Comparison of ENCODE assay signal across 28 cellular contexts in the genomic region with DNA sequence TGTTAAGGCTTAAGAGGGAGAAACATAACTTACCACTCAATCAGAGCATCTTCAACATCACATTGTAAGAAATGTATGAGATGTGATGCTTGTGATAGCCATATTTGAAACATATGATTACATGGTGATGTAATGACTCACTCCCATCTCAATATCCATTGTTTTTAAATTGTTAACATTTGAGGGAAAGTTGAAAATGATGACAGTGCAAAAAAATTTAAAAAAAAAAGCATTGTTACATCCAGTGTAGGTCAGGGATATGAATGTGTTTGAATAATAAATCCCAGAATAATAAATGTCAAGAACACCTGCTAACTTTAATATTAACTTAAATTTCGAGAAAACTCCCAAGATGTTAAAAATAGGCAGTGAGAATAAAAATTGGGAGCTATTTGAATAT. TPM values are rescaled to one million over a fixed set of nuclear protein-coding genes. Genes with fewer than 3 reads are reported as not detected.
"Had no signal": no experiment of that assay in that cellular context is flagged by ENCODE, and none has a peak within 500 bp of the region (broad histone marks: within the 10 kb centered on the region; RNA-seq: fewer than 3 reads in every experiment).

No MANE protein-coding gene starts in this region.

- DNase-seq: activated CD4-positive, alpha-beta T cell treated with anti-CD3 and anti-CD28 coated beads for 48 hours; activated CD4-positive, alpha-beta T cell treated with anti-CD3 and anti-CD28 coated beads, Interleukin-2, amount 50 U/mL, for 48 hours; activated CD4-positive, CD25-positive, alpha-beta regulatory T cell treated with anti-CD3 and anti-CD28 coated beads, Interleukin-2, amount 50 U/mL, for 72 hours; activated CD8-positive, alpha-beta memory T cell treated with anti-CD3 and anti-CD28 coated beads for 24 hours; activated effector memory CD4-positive, alpha-beta T cell treated with anti-CD3 and anti-CD28 coated beads, Interleukin-2, amount 50 U/mL, for 16 hours; activated naive CD4-positive, alpha-beta T cell treated with Interleukin-2 at 50 U/mL for 16 hours; activated naive CD8-positive, alpha-beta T cell treated with anti-CD3 and anti-CD28 coated beads, Interleukin-2, amount 50 U/mL, for 24 hours; activated T-cell treated with anti-CD3 and anti-CD28 coated beads, Interleukin-2, amount 50 U/mL, for 4 hours; amniotic stem cell; body of pancreas; central memory CD4-positive, alpha-beta T cell; NCI-H1092; NCI-H1417; NCI-H2107; NCI-H345; NCI-H510A; NCI-H526 treated with DMSO at 0.1 percent for 48 hours; PC-9; SHP77 treated with DMSO at 0.1 percent for 48 hours; T-helper 17 cell; T-helper 9 cell had no signal

- H3K36me3 ChIP-seq: ascending aorta had no signal

- H3K36me3 Mint-ChIP-seq: activated naive CD4-positive, alpha-beta T cell treated with anti-CD3 and anti-CD28 coated beads, Interleukin-2, amount 50 U/mL, for 72 hours; WTC11 had no signal

- H3K4me1 Mint-ChIP-seq: activated naive CD8-positive, alpha-beta T cell treated with anti-CD3 and anti-CD28 coated beads, Interleukin-2, amount 50 U/mL, for 24 hours; T-helper 17 cell had no signal

- H3K9me3 Mint-ChIP-seq: activated naive CD8-positive, alpha-beta T cell treated with anti-CD3 and anti-CD28 coated beads, Interleukin-2, amount 50 U/mL, for 24 hours; activated T-cell treated with anti-CD3 and anti-CD28 coated beads, Interleukin-2, amount 50 U/mL, for 4 hours; WTC11 had no signal

- ATAC-seq: activated naive CD4-positive, alpha-beta T cell treated with anti-CD3 and anti-CD28 coated beads, Interleukin-2, amount 50 U/mL, for 72 hours; activated naive CD8-positive, alpha-beta T cell treated with anti-CD3 and anti-CD28 coated beads, Interleukin-2, amount 50 U/mL, for 24 hours; activated T-cell treated with anti-CD3 and anti-CD28 coated beads, Interleukin-2, amount 50 U/mL, for 4 hours; body of pancreas; T-helper 17 cell had no signal

- FAIRE-seq: bronchial epithelial cell had no signal

- H2AFZ ChIP-seq: PC-9 had no signal

- H3K4me3 Mint-ChIP-seq: activated naive CD8-positive, alpha-beta T cell treated with anti-CD3 and anti-CD28 coated beads, Interleukin-2, amount 50 U/mL, for 24 hours; activated T-cell treated with anti-CD3 and anti-CD28 coated beads, Interleukin-2, amount 50 U/mL, for 4 hours; T-helper 17 cell; WTC11 had no signal

- H3K27ac ChIP-seq: ascending aorta, body of pancreas, PC-9 had no signal

- H3K27ac Mint-ChIP-seq: activated naive CD4-positive, alpha-beta T cell treated with anti-CD3 and anti-CD28 coated beads, Interleukin-2, amount 50 U/mL, for 72 hours; activated naive CD8-positive, alpha-beta T cell treated with anti-CD3 and anti-CD28 coated beads, Interleukin-2, amount 50 U/mL, for 24 hours; T-helper 17 cell; WTC11 had no signal

- H3K27me3 ChIP-seq: ascending aorta, body of pancreas had no signal

- H3K4me1 ChIP-seq: ascending aorta, body of pancreas had no signal

- H3K4me3 ChIP-seq: ascending aorta, body of pancreas, PC-9 had no signal

- H3K9me3 ChIP-seq: ascending aorta, body of pancreas had no signal

- H3K4me2 ChIP-seq: PC-9 had no signal

RNA-seq across cellular contexts. Expression of a gene that starts 6.4 kb away (rescaled TPM):
- total RNA-seq: chondrocyte, LHCN-M2, M059J had no signal
